Comparison of ENCODE assay signal across 22 cellular contexts in genomic region chr10:73917566-73918305, GRCh38. TPM values are rescaled to one million over a fixed set of nuclear protein-coding genes. Genes with fewer than 3 reads are reported as not detected.
A peak's percentile ranks its signal among the peaks of the same experiment; 100 is the strongest.
DNase-seq lines count a peak whose midpoint lies in the region; ATAC-seq and TF ChIP-seq lines count a peak whose summit lies in the region.
"Had no signal": no experiment of that assay in that cellular context is flagged by ENCODE, and none has a peak within 500 bp of the region (broad histone marks: within the 10 kb centered on the region; RNA-seq: fewer than 3 reads in every experiment).

No MANE protein-coding gene starts in this region.

- H3K4me1 ChIP-seq in Panc1 (ENCODE audit: control insufficient read depth, insufficient read depth, low read length), result peaks cover 57% of the 10 kb centered on the region
- peaks cover 5 to 82% (median 28%) of the 10 kb centered on the region in 3 donors for H3K4me1 ChIP-seq in esophagus squamous epithelium
- peaks cover 66% of the 10 kb centered on the region for H3K4me1 ChIP-seq in suprapubic skin
- H3K4me1 ChIP-seq: parathyroid adenoma had no signal

- peak overlapping the region; percentile 65 for H3K27ac ChIP-seq in HL-60 (replicated peaks)
- H3K27ac ChIP-seq in Panc1 (ENCODE audit: low read length), result peak overlapping the region; percentile 97
- peak overlapping the region in 3 of 4 donors; percentile 1 to 56 (median 31) for H3K27ac ChIP-seq in esophagus squamous epithelium
- H3K27ac ChIP-seq in suprapubic skin, result peak overlapping the region; percentile 29
- H3K27ac ChIP-seq: parathyroid adenoma, SJSA1, VCaP had no signal

- 90 to 100% methylated on average over 3 of the region's 3 CpGs for WGBS in esophagus squamous epithelium, 2 donors
- WGBS in suprapubic skin, result 90% methylated on average over 3 of the region's 3 CpGs

- 0 out of 2 replicates have a peak, but pooled peaks cover 2% of the 10 kb centered on the region for H3K36me3 ChIP-seq in Panc1 (ENCODE audit: control insufficient read depth, insufficient read depth, low read length)
- peaks cover 0 to 39% (median 0%) of the 10 kb centered on the region in 3 donors for H3K36me3 ChIP-seq in esophagus squamous epithelium
- peaks cover 10% of the 10 kb centered on the region for H3K36me3 ChIP-seq in suprapubic skin
- H3K36me3 ChIP-seq: sigmoid colon, SJSA1 had no signal

- H3K27me3 ChIP-seq in HL-60 (ENCODE audit: insufficient read depth, poor library complexity, severe bottlenecking), result no peaks in the 10 kb centered on the region
- H3K27me3 ChIP-seq in Panc1 (ENCODE audit: control insufficient read depth, insufficient read depth, low read length), result no peaks in the 10 kb centered on the region
- H3K27me3 ChIP-seq in esophagus squamous epithelium, result no peaks in the 10 kb centered on the region
- H3K27me3 ChIP-seq in suprapubic skin, result no peaks in the 10 kb centered on the region
- H3K27me3 ChIP-seq: sigmoid colon, SJSA1 had no signal

- DNase-seq in HL-60 (ENCODE audit: low read depth in 1 of 2, low spot score in 1 of 2) (no peak), Panc1 (ENCODE audit: low read depth, low spot score) (no peak), esophagus squamous epithelium (lab: John Stamatoyannopoulos, UW) (no peak), suprapubic skin (ENCODE audit: low spot score in 2 of 2) (no peak), iPS-NIHi11 (ENCODE audit: low spot score) (no peak), HuH-7 (ENCODE audit: low spot score) (no peak)
- DNase-seq: activated CD4-positive, alpha-beta T cell treated with anti-CD3 and anti-CD28 coated beads, Interleukin-2, amount 10 ng/mL, durations not matched to agents 7 days and 5 days; activated naive CD8-positive, alpha-beta T cell treated with anti-CD3 and anti-CD28 coated beads, Interleukin-2, amount 50 U/mL, for 24 hours; dermis blood vessel endothelial cell; DMS79 treated with DMSO at 0.1 percent for 48 hours; foreskin melanocyte; mesendoderm; naive thymus-derived CD4-positive, alpha-beta T cell; NCI-H2171 treated with DMSO at 0.1 percent for 48 hours; sigmoid colon; stimulated activated naive CD8-positive, alpha-beta T cell treated with anti-CD3 and anti-CD28 coated beads, Interleukin-15, Interleukin-2, amounts not matched to agents 100 U/mL and 50 U/mL, for 24 hours; T-helper 17 cell; trophoblast cell had no signal

- intact Hi-C loops in Panc1 (cut with micrococcal nuclease; ENCODE audit: unreplicated experiment), result no loop called here
- intact Hi-C loops in esophagus squamous epithelium (cut with DNase I), result no loop called here

- peak; percentile 27 for ATAC-seq in Panc1
- no peak for ATAC-seq in GM18505 (IDR thresholded peaks at IDR 0.05; ENCODE audit: unreplicated experiment)
- ATAC-seq: activated naive CD8-positive, alpha-beta T cell treated with anti-CD3 and anti-CD28 coated beads, Interleukin-2, amount 50 U/mL, for 24 hours; stimulated activated naive CD8-positive, alpha-beta T cell treated with anti-CD3 and anti-CD28 coated beads, Interleukin-15, Interleukin-2, amounts not matched to agents 100 U/mL and 50 U/mL, for 24 hours; T-helper 17 cell had no signal

- TF ChIP-seq POLR2A in esophagus squamous epithelium (IDR thresholded peaks at IDR 0.05) (no peak), suprapubic skin (IDR thresholded peaks at IDR 0.05) (no peak), GM18505 (IDR thresholded peaks at IDR 0.05; ENCODE audit: borderline replicate concordance, extremely low read depth, insufficient read depth, insufficient read length) (no peak)

- H3K4me3 ChIP-seq in HL-60 (replicated peaks; ENCODE audit: insufficient read depth, low read length) (no peak overlapping the region), Panc1 (ENCODE audit: low read depth in 2 of 2, low read length in 2 of 2) (peak overlapping the region in 1 of 2 experiments; percentile 73; a peak in 2 of 4 replicates), esophagus squamous epithelium (no peak overlapping the region), suprapubic skin (no peak overlapping the region)
- H3K4me3 ChIP-seq: sigmoid colon, SJSA1 had no signal

- CTCF ChIA-PET in Panc1 (lab: Charles Lee), result interaction anchor here (0.6 to 1.4 kb wide), 6 partner anchors 23 to 1073 kb away, joined by 3 to 7 read pairs (median 4); no protein-coding TSS in a partner anchor

- POLR2A ChIA-PET in Panc1 (lab: Charles Lee), result interaction anchor here (0.6 to 1.3 kb wide), 4 partner anchors 10 to 30 kb away, joined by 3 to 6 read pairs (median 4); no protein-coding TSS in a partner anchor

- no peak for TF ChIP-seq CTCF in HL-60 (IDR thresholded peaks at IDR 0.05; ENCODE audit: insufficient read depth, low read length)
- no peak for TF ChIP-seq CTCF in Panc1 (IDR thresholded peaks at IDR 0.05)
- TF ChIP-seq CTCF in esophagus squamous epithelium (IDR thresholded peaks at IDR 0.05), result no peak
- TF ChIP-seq CTCF in suprapubic skin (IDR thresholded peaks at IDR 0.05), result no peak

- no TSS peak for BruUV-seq in Panc1 (replicated peaks; lab: Mats Ljungman, UMichigan)

- H3K9me3 ChIP-seq in Panc1 (ENCODE audit: control insufficient read depth, insufficient read depth, low read depth, low read length), result no peaks in the 10 kb centered on the region
- H3K9me3 ChIP-seq in esophagus squamous epithelium, result no peaks in the 10 kb centered on the region
- H3K9me3 ChIP-seq in suprapubic skin, result no peaks in the 10 kb centered on the region
- H3K9me3 ChIP-seq: sigmoid colon had no signal

- in situ Hi-C loops in Panc1 (cut with HindIII; ENCODE audit: low pct_unique_long_range_greater_than_20kb, low sequenced_read_pairs), result no loop called here

- no peak for TF ChIP-seq EP300 in suprapubic skin (IDR thresholded peaks at IDR 0.05)

RNA-seq across cellular contexts. Expression of gene PLAU, which starts 6.8 kb away (rescaled TPM):
- total RNA-seq in Panc1 (2021; ENCODE audit: unreplicated experiment) (305 TPM), esophagus squamous epithelium (10 to 100 TPM in 2 of 4 donors, 1 to 10 TPM in 2; 8.8 to 15.9 (median 11.9) TPM), suprapubic skin (10 to 100 TPM in 2 of 4 donors, 1 to 10 TPM in 2; 8.4 to 19.1 (median 10.8) TPM)
- polyA plus RNA-seq in Panc1 (2012; ENCODE audit: insufficient read length), result 162 TPM
- polyA plus RNA-seq: naive thymus-derived CD4-positive, alpha-beta T cell had no signal

RNA-seq across cellular contexts. Expression of gene CAMK2G, which starts 43.4 kb away (rescaled TPM):
- total RNA-seq in Panc1 (2021; ENCODE audit: unreplicated experiment) (41.4 TPM), esophagus squamous epithelium (10 to 100 TPM; 15.5 to 37.0 (median 28.6) TPM), suprapubic skin (10 to 100 TPM; 16.9 to 35.2 (median 20.6) TPM)
- polyA plus RNA-seq in Panc1 (2012; ENCODE audit: insufficient read length), result 37.5 TPM

Comparison
In these comparisons a context has a peak if more than half of its experiments do, and no peak if none do; other contexts are left out.
1. H3K27ac ChIP-seq: peak in every context shown above with its lines; median percentile 97 in Panc1; 65 in HL-60; 31 in esophagus squamous epithelium; 29 in suprapubic skin.
2. RNA of gene PLAU, which starts 6.8 kb away (total RNA-seq): 305 TPM in Panc1 (single experiment); 8.8 to 15.9 TPM in esophagus squamous epithelium and 8.4 to 19.1 TPM in suprapubic skin; every median in the first group is over 10 times any median in the second.